20 cellular contexts compared by ENCODE assay signal in genomic region chr4:118354913-118355312, GRCh38. TPM values are rescaled to one million over a fixed set of nuclear protein-coding genes. Genes with fewer than 3 reads are reported as not detected.
"Had no signal": no experiment of that assay in that cellular context is flagged by ENCODE, and none has a peak within 500 bp of the region (broad histone marks: within the 10 kb centered on the region; RNA-seq: fewer than 3 reads in every experiment).

No MANE protein-coding gene starts in this region.

- ATAC-seq: left colon, left ventricle myocardium superior, sciatic nerve had no signal

- H3K9me3 ChIP-seq: neutrophil, stomach, thoracic aorta, transverse colon had no signal

- H3K4me3 ChIP-seq: dorsolateral prefrontal cortex, hepatocyte, lung, stomach, thoracic aorta, transverse colon had no signal

- H3K27ac Mint-ChIP-seq: naive B cell, nephron progenitor cell had no signal

- DNase-seq: cortex of kidney; dorsolateral prefrontal cortex; effector CD8-positive, alpha-beta T cell; foreskin melanocyte; head of caudate nucleus; left colon; left ventricle myocardium superior; mesenchymal stem cell; naive B cell; nephron progenitor cell; stimulated activated CD4-positive, alpha-beta T cell treated with anti-CD3 and anti-CD28 coated beads, Interleukin-2, amount 100 ng/mL, for 24 hours; stimulated activated naive CD4-positive, alpha-beta T cell; stomach; substantia nigra; transverse colon had no signal

- H3K36me3 ChIP-seq: neutrophil, stomach, thoracic aorta, transverse colon had no signal

- H3K9me3 Mint-ChIP-seq: nephron progenitor cell had no signal

- H3K4me3 Mint-ChIP-seq: naive B cell, nephron progenitor cell had no signal

RNA-seq across cellular contexts. Expression of gene PRSS12, which starts 2.1 kb away (rescaled TPM):
- total RNA-seq: left ventricle myocardium superior had no signal
